In the genomic region with DNA sequence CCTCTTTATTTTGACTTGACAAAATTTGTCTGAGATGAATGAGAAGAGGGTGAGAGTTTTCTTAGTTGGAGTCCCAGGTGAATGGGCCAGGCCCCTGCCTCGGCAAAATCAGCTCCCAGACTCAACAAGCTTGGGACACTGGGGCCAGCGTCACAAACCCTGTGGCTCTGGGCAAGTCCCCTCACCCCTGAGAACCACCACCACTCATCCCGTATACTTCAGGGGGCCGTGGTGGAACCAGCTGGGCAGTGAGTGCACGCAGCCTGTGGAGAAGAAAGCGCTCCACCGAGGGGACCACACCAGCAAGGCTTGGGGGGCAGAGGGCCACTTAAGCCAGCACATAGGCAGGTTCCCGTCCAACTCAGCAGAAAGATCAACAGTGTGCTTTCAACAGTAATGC, we compare ENCODE assay signal across 24 cellular contexts. TPM values are rescaled to one million over a fixed set of nuclear protein-coding genes. Genes with fewer than 3 reads are reported as not detected.
DNase-seq lines count a peak whose midpoint lies in the region; ATAC-seq, FAIRE-seq and TF ChIP-seq lines count a peak whose summit lies in the region.
"Had no signal": no experiment of that assay in that cellular context is flagged by ENCODE, and none has a peak within 500 bp of the region (broad histone marks: within the 10 kb centered on the region; RNA-seq: fewer than 3 reads in every experiment).

No MANE protein-coding gene starts in this region.

- POLR2A ChIA-PET in activated B cell treated with CpG ODN at 0.5 μM for 24 hours (lab: Charles Lee) = no interaction called here

- H3K36me3 ChIP-seq in H7 (replicated peaks; ENCODE audit: control insufficient read depth, insufficient read depth, low read length) = no peaks in the 10 kb centered on the region
- H3K36me3 ChIP-seq: pancreas, SJCRH30 had no signal

- TF ChIP-seq POLR2A in GM12891 (IDR thresholded peaks at IDR 0.05; ENCODE audit: low read depth, low read length) = no peak

- H3K36me3 Mint-ChIP-seq in activated naive CD4-positive, alpha-beta T cell treated with anti-CD3 and anti-CD28 coated beads, Interleukin-2, amount 50 U/mL, for 24 hours = peaks cover 3% of the 10 kb centered on the region
- H3K36me3 Mint-ChIP-seq in activated B cell treated with CpG ODN at 0.5 μM for 24 hours (ENCODE audit: low read depth) = peaks cover 72% of the 10 kb centered on the region
- H3K36me3 Mint-ChIP-seq in immature natural killer cell = peaks cover 9 to 22% (median 16%) of the 10 kb centered on the region in 3 donors

- no peak for DNase-seq in activated naive CD4-positive, alpha-beta T cell treated with anti-CD3 and anti-CD28 coated beads, Interleukin-2, amount 50 U/mL, for 16 hours
- DNase-seq in activated B cell treated with CpG ODN at 0.5 μM for 24 hours = no peak
- DNase-seq in immature natural killer cell = no peak
- DNase-seq in stimulated activated naive CD8-positive, alpha-beta T cell treated with anti-CD3 and anti-CD28 coated beads, Interleukin-15, amount 100 ng/mL, for 72 hours = no peak
- no peak for DNase-seq in GM12891 (ENCODE audit: insufficient read length, low spot score)
- DNase-seq in H7 = no peak
- DNase-seq: amniotic stem cell; NCI-H1417; NCI-H2081; NCI-H226; retina; SJCRH30; stimulated activated CD4-positive, alpha-beta T cell treated with anti-CD3 and anti-CD28 coated beads, Interleukin-1b, Interleukin-23, amount 100 ng/mL, for 48 hours; stimulated activated CD8-positive, alpha-beta memory T cell treated with anti-CD3 and anti-CD28 coated beads, Interleukin-4, amount 100 ng/mL, for 48 hours; upper lobe of left lung had no signal

- H3K9me3 Mint-ChIP-seq in activated naive CD4-positive, alpha-beta T cell treated with anti-CD3 and anti-CD28 coated beads, Interleukin-2, amount 50 U/mL, for 24 hours = no peaks in the 10 kb centered on the region
- no peaks in the 10 kb centered on the region for H3K9me3 Mint-ChIP-seq in activated B cell treated with CpG ODN at 0.5 μM for 24 hours
- no peaks in the 10 kb centered on the region for H3K9me3 Mint-ChIP-seq in immature natural killer cell
- no peaks in the 10 kb centered on the region for H3K9me3 Mint-ChIP-seq in stimulated activated naive CD8-positive, alpha-beta T cell treated with anti-CD3 and anti-CD28 coated beads, Interleukin-15, amount 100 ng/mL, for 72 hours
- H3K9me3 Mint-ChIP-seq: mesothelial cell of epicardium, nephron had no signal

- peak overlapping the region; percentile 90 for H3K27ac Mint-ChIP-seq in activated naive CD4-positive, alpha-beta T cell treated with anti-CD3 and anti-CD28 coated beads, Interleukin-2, amount 50 U/mL, for 24 hours
- H3K27ac Mint-ChIP-seq in activated B cell treated with CpG ODN at 0.5 μM for 24 hours (peak overlapping the region; percentile 24), immature natural killer cell (peak overlapping the region in 5 of 6 donors; percentile 33 to 78 (median 43))
- peak overlapping the region; percentile 47 to 88 for H3K27ac Mint-ChIP-seq in stimulated activated naive CD8-positive, alpha-beta T cell treated with anti-CD3 and anti-CD28 coated beads, Interleukin-15, amount 100 ng/mL, for 72 hours
- H3K27ac Mint-ChIP-seq: mesothelial cell of epicardium, nephron had no signal

- no peak for FAIRE-seq in GM12891 (lab: Jason Lieb, UNC)
- FAIRE-seq: islet of Langerhans, pancreas, RCC 7860 had no signal

- peaks cover 46% of the 10 kb centered on the region for H3K4me1 Mint-ChIP-seq in activated naive CD4-positive, alpha-beta T cell treated with anti-CD3 and anti-CD28 coated beads, Interleukin-2, amount 50 U/mL, for 24 hours
- H3K4me1 Mint-ChIP-seq in activated B cell treated with CpG ODN at 0.5 μM for 24 hours = peaks cover 24% of the 10 kb centered on the region
- H3K4me1 Mint-ChIP-seq in immature natural killer cell = peaks cover 20 to 39% of the 10 kb centered on the region in 2 donors
- peaks cover 58% of the 10 kb centered on the region for H3K4me1 Mint-ChIP-seq in stimulated activated naive CD8-positive, alpha-beta T cell treated with anti-CD3 and anti-CD28 coated beads, Interleukin-15, amount 100 ng/mL, for 72 hours

- no peaks in the 10 kb centered on the region for H3K27me3 Mint-ChIP-seq in activated naive CD4-positive, alpha-beta T cell treated with anti-CD3 and anti-CD28 coated beads, Interleukin-2, amount 50 U/mL, for 24 hours
- H3K27me3 Mint-ChIP-seq in activated B cell treated with CpG ODN at 0.5 μM for 24 hours (no peaks in the 10 kb centered on the region), immature natural killer cell (ENCODE audit: low read depth in 3 of 3) (peaks cover 0 to 10% (median 3%) of the 10 kb centered on the region in 3 donors)
- H3K27me3 Mint-ChIP-seq in stimulated activated naive CD8-positive, alpha-beta T cell treated with anti-CD3 and anti-CD28 coated beads, Interleukin-15, amount 100 ng/mL, for 72 hours = no peaks in the 10 kb centered on the region

- intact Hi-C loops in activated B cell treated with CpG ODN at 0.5 μM for 24 hours (cut with micrococcal nuclease) = loop anchor here (5.0 kb wide), 1 partner anchor 38 kb away; the partner anchor contains the start of gene DEGS2

- ATAC-seq in activated B cell treated with CpG ODN at 0.5 μM for 24 hours (ENCODE audit: low read depth) = no peak
- ATAC-seq in stimulated activated naive CD8-positive, alpha-beta T cell treated with anti-CD3 and anti-CD28 coated beads, Interleukin-15, amount 100 ng/mL, for 72 hours = no peak
- ATAC-seq: pancreas had no signal

- H3K4me3 Mint-ChIP-seq in activated naive CD4-positive, alpha-beta T cell treated with anti-CD3 and anti-CD28 coated beads, Interleukin-2, amount 50 U/mL, for 24 hours = no peak overlapping the region
- no peak overlapping the region for H3K4me3 Mint-ChIP-seq in activated B cell treated with CpG ODN at 0.5 μM for 24 hours
- no peak overlapping the region for H3K4me3 Mint-ChIP-seq in immature natural killer cell
- H3K4me3 Mint-ChIP-seq in stimulated activated naive CD8-positive, alpha-beta T cell treated with anti-CD3 and anti-CD28 coated beads, Interleukin-15, amount 100 ng/mL, for 72 hours = no peak overlapping the region
- H3K4me3 Mint-ChIP-seq: mesothelial cell of epicardium, nephron had no signal

- CTCF ChIA-PET in activated B cell treated with CpG ODN at 0.5 μM for 24 hours (lab: Charles Lee) = no interaction called here

- TF ChIP-seq CTCF in activated B cell treated with CpG ODN at 0.5 μM for 24 hours (IDR thresholded peaks at IDR 0.05) = no peak

- no peaks in the 10 kb centered on the region for H3K27me3 ChIP-seq in H7 (ENCODE audit: control insufficient read depth, insufficient read depth, low read length)
- H3K27me3 ChIP-seq: BLaER1 treated with 17β-estradiol and CSF1 and Interleukin-3, amounts not matched to agents 10 nM and 100 nM; pancreas; SJCRH30; upper lobe of left lung had no signal

- H3K4me3 ChIP-seq in H7 (ENCODE audit: insufficient read depth, low read depth, low read length) = no peak overlapping the region
- H3K4me3 ChIP-seq: BLaER1 treated with 17β-estradiol and CSF1 and Interleukin-3, amounts not matched to agents 10 nM and 100 nM; pancreas; SJCRH30; smooth muscle cell; upper lobe of left lung had no signal

TF ChIP-seq in GM12891, 5 proteins besides CTCF, POLR2A, EP300 and RAD21:
- TF ChIP-seq SPI1 (IDR thresholded peaks at IDR 0.05; ENCODE audit: low read depth, low read length) = no peak
- TF ChIP-seq TAF1 (IDR thresholded peaks at IDR 0.05; ENCODE audit: low read depth, low read length) = no peak
- TF ChIP-seq POU2F2 (IDR thresholded peaks at IDR 0.05; ENCODE audit: low read depth, low read length) = no peak

RNA-seq across cellular contexts. Expression of gene DEGS2, which starts 40.2 kb away (rescaled TPM):
- 1.3 and 2.5 TPM in 2 replicates for total RNA-seq in activated B cell treated with CpG ODN at 0.5 μM for 24 hours
- polyA plus RNA-seq in immature natural killer cell = 10 to 100 TPM in 2 of 3 donors, 1 to 10 TPM in 1; 7.8 to 21.7 (median 12.1) TPM
- 0.99 TPM for polyA plus RNA-seq in GM12891 (2012; ENCODE audit: low read depth, missing spikeins)
- not detected in 2 replicates for total RNA-seq in H7 (2014; rRNA removed; shearing (Covaris generic))
- total RNA-seq: SJCRH30 had no signal
- polyA plus RNA-seq: AG04450 had no signal

RNA-seq across cellular contexts. Expression of gene EVL, which starts 54.0 kb away (rescaled TPM):
- total RNA-seq in activated B cell treated with CpG ODN at 0.5 μM for 24 hours = 229 and 272 TPM in 2 replicates
- polyA plus RNA-seq in immature natural killer cell = 100 to 1,000 TPM in 1 of 3 donors, 10 to 100 TPM in 2; 56.8 to 135 (median 76.3) TPM
- polyA plus RNA-seq in GM12891 (2012; ENCODE audit: low read depth, missing spikeins) = 181 TPM
- total RNA-seq in H7 (2014; rRNA removed; shearing (Covaris generic)) = 35.9 and 38.9 TPM in 2 replicates

Comparison
In these comparisons a context has a peak if more than half of its experiments do, and no peak if none do; other contexts are left out.
1. H3K27ac Mint-ChIP-seq: peak in every context shown above with its lines; median percentile 90 in activated naive CD4-positive, alpha-beta T cell treated with anti-CD3 and anti-CD28 coated beads, Interleukin-2, amount 50 U/mL, for 24 hours; 68 in stimulated activated naive CD8-positive, alpha-beta T cell treated with anti-CD3 and anti-CD28 coated beads, Interleukin-15, amount 100 ng/mL, for 72 hours; 43 in immature natural killer cell; 24 in activated B cell treated with CpG ODN at 0.5 μM for 24 hours.